Comparison of ENCODE assay signal across 1 cellular context in genomic region chr18:33871363-33872025, GRCh38.
TF ChIP-seq lines count a peak whose summit lies in the region.

No MANE protein-coding gene starts in this region.

TF ChIP-seq in WTC11, 78 proteins besides CTCF, POLR2A, EP300 and RAD21 (continued from another document):
- TF ChIP-seq STAT6 (CRISPR knock-in tag; conservative IDR thresholded peaks at IDR 0.05; ENCODE audit: low read depth) = no peak
- no peak for TF ChIP-seq ZNF532 (CRISPR knock-in tag; IDR thresholded peaks at IDR 0.05; ENCODE audit: borderline replicate concordance)
- no peak for TF ChIP-seq CREM (CRISPR knock-in tag; IDR thresholded peaks at IDR 0.05)
